Comparison of ENCODE assay signal across 8 cellular contexts in the genomic region with DNA sequence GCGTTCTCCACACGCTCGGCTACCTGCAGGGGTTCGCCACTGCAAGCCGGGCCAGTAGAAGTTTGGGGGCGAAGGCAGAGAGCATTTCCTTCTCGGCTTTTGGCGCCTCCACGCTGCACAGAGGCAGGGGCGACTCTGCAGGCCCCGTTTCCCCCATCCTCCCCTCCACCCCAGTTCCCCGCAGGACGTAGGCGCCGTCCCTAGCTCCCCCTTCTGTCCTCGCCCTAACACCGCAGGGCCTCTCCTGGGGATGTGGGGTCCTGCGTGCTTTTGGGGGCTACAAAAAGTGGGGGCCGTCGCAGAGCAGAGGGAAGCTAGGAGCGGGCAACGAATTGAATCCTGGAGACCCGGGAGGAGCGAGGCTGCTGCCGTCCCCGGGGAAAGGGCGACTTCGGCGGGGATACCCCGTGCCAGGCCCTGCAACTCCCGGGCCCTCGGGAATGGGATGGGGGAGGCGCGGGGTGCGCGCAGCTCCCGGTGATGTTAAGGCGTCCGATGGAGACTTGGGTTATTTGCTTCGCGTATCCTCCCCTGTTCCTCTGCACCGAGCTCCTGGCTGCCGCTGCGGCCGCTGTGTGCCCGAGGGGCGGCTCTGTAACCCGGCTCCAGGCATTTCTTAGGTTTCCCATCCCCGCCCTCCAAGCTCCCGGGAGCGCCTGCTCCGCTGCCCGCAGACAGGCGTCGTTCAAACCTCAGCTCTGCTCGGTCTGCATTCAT.
A peak's percentile ranks its signal among the peaks of the same experiment; 100 is the strongest.
DNase-seq lines count a peak whose midpoint lies in the region; ATAC-seq, FAIRE-seq and TF ChIP-seq lines count a peak whose summit lies in the region.

No MANE protein-coding gene starts in this region.

- H3K4me3 ChIP-seq in K562 (no peak overlapping the region), mesodermal cell (ENCODE audit: extremely low read depth, insufficient read depth, low read length, poor library complexity, severe bottlenecking) (peak overlapping the region; percentile 45)

- no TSS peak for BruUV-seq in K562 (replicated peaks; lab: Mats Ljungman, UMichigan)

- no peak overlapping the region for H3K4me2 ChIP-seq in K562 (ENCODE audit: insufficient read depth, low read length)

- peaks cover 0 to 19% of the 10 kb centered on the region in 2 experiments; a peak in 3 of 5 replicates for H3K27me3 ChIP-seq in K562 (ENCODE audit: control insufficient read depth in 2 of 2, insufficient read depth in 2 of 2, low read length in 2 of 2)

- intact Hi-C loops in K562 (cut with micrococcal nuclease): no loop called here

- H4K20me1 ChIP-seq in K562 (replicated peaks; ENCODE audit: control insufficient read depth, insufficient read depth, low read length): no peaks in the 10 kb centered on the region

- CTCF ChIA-PET in K562 (lab: Yijun Ruan, JAX; ENCODE audit: low intra/inter-chr PET ratio): no interaction called here

- WGBS in K562 (ENCODE audit: insufficient coverage, low coverage, missing lambda C conversion rate): 35% methylated on average over 27 of the region's 56 CpGs
- WGBS in mesodermal cell (ENCODE audit: insufficient coverage in 2 of 2), 2 experiments: 0 to 1% methylated on average over 30 to 38 of the region's 56 CpGs

- H3K9ac ChIP-seq in K562 (ENCODE audit: insufficient read depth in 1 of 2, low read depth in 2 of 2, low read length in 2 of 2): no peak overlapping the region

- no peak for TF ChIP-seq EP300 in K562 (IDR thresholded peaks at IDR 0.05; ENCODE audit: low read length)

- in situ Hi-C loops in K562 (cut with MboI): no loop called here

- no peaks in the 10 kb centered on the region for H3K9me1 ChIP-seq in K562 (ENCODE audit: control insufficient read depth, insufficient read depth, low read length)

- DNase-seq in GM12892 (ENCODE audit: insufficient read length) (peak; percentile 8), K562 (ENCODE audit: extremely low read depth in 1 of 4, low spot score in 3 of 4) (no peak), HTR-8/SVneo (ENCODE audit: insufficient read length, low spot score) (no peak), HuH-7 (ENCODE audit: low spot score) (no peak)
- DNase-seq in activated CD4-positive, alpha-beta T cell treated with anti-CD3 and anti-CD28 coated beads, Interleukin-2, amount 50 U/mL, for 1 hour: no peak

- peaks cover 0 to 14% of the 10 kb centered on the region in 2 experiments; a peak in 2 of 5 replicates for H3K4me1 ChIP-seq in K562 (replicated peaks in 1 of 2; ENCODE audit: control insufficient read depth in 2 of 2, insufficient read depth in 2 of 2, low read length in 2 of 2)
- no peaks in the 10 kb centered on the region for H3K4me1 ChIP-seq in mesodermal cell (ENCODE audit: control insufficient read depth, insufficient read depth, low read length, poor library complexity, severe bottlenecking)

- TF ChIP-seq RAD21 in K562 (CRISPR knock-in tag; conservative IDR thresholded peaks at IDR 0.05 in 1 of 2, IDR thresholded peaks at IDR 0.05 in 1 of 2): no peak

- ATAC-seq in HG03342 (IDR thresholded peaks at IDR 0.05; ENCODE audit: unreplicated experiment): peak; percentile 17
- ATAC-seq in K562: peak; percentile 68
- no peak for ATAC-seq in GM19324 (IDR thresholded peaks at IDR 0.05; ENCODE audit: low FRiP score, unreplicated experiment)

- H3K27ac ChIP-seq in K562 (ENCODE audit: extremely low read depth, low read depth, low read length) (no peak overlapping the region), mesodermal cell (ENCODE audit: low read depth, low read length, severe bottlenecking) (no peak overlapping the region)

- TF ChIP-seq CTCF in K562 (IDR thresholded peaks at IDR 0.05 in 2 of 3, conservative IDR thresholded peaks at IDR 0.05 in 1 of 3; ENCODE audit: insufficient read depth in 2 of 3, low read depth in 1 of 3, low read length in 3 of 3): no peak

- no peak overlapping the region for H2AFZ ChIP-seq in K562 (ENCODE audit: low read depth, low read length)

- no peaks in the 10 kb centered on the region for H3K9me3 ChIP-seq in K562 (replicated peaks; ENCODE audit: control insufficient read depth, insufficient read depth, low read depth, low read length)
- no peaks in the 10 kb centered on the region for H3K9me3 ChIP-seq in mesodermal cell (ENCODE audit: control insufficient read depth, low read length)

- H3K79me2 ChIP-seq in K562 (ENCODE audit: control insufficient read depth, insufficient read depth, low read length): no peaks in the 10 kb centered on the region

- POLR2A ChIA-PET in K562 (lab: Yijun Ruan, JAX): no interaction called here

- no peaks in the 10 kb centered on the region for H3K36me3 ChIP-seq in K562 (ENCODE audit: control insufficient read depth, insufficient read depth, low read length)
- H3K36me3 ChIP-seq in mesodermal cell (ENCODE audit: control insufficient read depth, insufficient read depth, low read length): no peaks in the 10 kb centered on the region

- FAIRE-seq in GM12892 (lab: Jason Lieb, UNC) (no peak), K562 (lab: Jason Lieb, UNC) (no peak), HTR-8/SVneo (lab: Jason Lieb, UNC) (no peak)

- TF ChIP-seq POLR2A in GM12892 (IDR thresholded peaks at IDR 0.05; ENCODE audit: low read depth, low read length) (no peak), K562 (conservative IDR thresholded peaks at IDR 0.05) (no peak)

TF ChIP-seq in K562, 482 proteins besides CTCF, POLR2A, EP300 and RAD21:
- TF ChIP-seq, protein P1, sequence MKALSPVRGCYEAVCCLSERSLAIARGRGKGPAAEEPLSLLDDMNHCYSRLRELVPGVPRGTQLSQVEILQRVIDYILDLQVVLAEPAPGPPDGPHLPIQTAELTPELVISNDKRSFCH (CRISPR knock-in tag; IDR thresholded peaks at IDR 0.05): no peak
- TF ChIP-seq, protein P1 (tag; IDR thresholded peaks at IDR 0.05): no peak
- TF ChIP-seq MIER1 (IDR thresholded peaks at IDR 0.05; ENCODE audit: low read depth): no peak
- TF ChIP-seq ZNF3 (CRISPR knock-in tag; IDR thresholded peaks at IDR 0.05): no peak
- TF ChIP-seq ZNF134 (CRISPR knock-in tag; conservative IDR thresholded peaks at IDR 0.05): no peak
- TF ChIP-seq, protein P2, sequence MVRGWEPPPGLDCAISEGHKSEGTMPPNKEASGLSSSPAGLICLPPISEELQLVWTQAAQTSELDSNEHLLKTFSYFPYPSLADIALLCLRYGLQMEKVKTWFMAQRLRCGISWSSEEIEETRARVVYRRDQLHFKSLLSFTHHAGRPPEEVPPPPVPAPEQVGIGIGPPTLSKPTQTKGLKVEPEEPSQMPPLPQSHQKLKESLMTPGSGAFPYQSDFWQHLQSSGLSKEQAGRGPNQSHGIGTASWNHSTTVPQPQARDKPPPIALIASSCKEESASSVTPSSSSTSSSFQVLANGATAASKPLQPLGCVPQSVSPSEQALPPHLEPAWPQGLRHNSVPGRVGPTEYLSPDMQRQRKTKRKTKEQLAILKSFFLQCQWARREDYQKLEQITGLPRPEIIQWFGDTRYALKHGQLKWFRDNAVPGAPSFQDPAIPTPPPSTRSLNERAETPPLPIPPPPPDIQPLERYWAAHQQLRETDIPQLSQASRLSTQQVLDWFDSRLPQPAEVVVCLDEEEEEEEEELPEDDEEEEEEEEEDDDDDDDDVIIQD (CRISPR knock-in tag; IDR thresholded peaks at IDR 0.05): no peak
- TF ChIP-seq, protein P3, sequence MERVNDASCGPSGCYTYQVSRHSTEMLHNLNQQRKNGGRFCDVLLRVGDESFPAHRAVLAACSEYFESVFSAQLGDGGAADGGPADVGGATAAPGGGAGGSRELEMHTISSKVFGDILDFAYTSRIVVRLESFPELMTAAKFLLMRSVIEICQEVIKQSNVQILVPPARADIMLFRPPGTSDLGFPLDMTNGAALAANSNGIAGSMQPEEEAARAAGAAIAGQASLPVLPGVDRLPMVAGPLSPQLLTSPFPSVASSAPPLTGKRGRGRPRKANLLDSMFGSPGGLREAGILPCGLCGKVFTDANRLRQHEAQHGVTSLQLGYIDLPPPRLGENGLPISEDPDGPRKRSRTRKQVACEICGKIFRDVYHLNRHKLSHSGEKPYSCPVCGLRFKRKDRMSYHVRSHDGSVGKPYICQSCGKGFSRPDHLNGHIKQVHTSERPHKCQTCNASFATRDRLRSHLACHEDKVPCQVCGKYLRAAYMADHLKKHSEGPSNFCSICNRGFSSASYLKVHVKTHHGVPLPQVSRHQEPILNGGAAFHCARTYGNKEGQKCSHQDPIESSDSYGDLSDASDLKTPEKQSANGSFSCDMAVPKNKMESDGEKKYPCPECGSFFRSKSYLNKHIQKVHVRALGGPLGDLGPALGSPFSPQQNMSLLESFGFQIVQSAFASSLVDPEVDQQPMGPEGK (CRISPR knock-in tag; IDR thresholded peaks at IDR 0.05; ENCODE audit: borderline replicate concordance): no peak
- no peak for TF ChIP-seq HCFC1 (IDR thresholded peaks at IDR 0.05; ENCODE audit: low read depth, low read length)
- no peak for TF ChIP-seq ZNF232 (CRISPR knock-in tag; IDR thresholded peaks at IDR 0.05)
TF ChIP-seq in K562: peak in this region for 0.
